15 cellular contexts compared by ENCODE assay signal in the genomic region with DNA sequence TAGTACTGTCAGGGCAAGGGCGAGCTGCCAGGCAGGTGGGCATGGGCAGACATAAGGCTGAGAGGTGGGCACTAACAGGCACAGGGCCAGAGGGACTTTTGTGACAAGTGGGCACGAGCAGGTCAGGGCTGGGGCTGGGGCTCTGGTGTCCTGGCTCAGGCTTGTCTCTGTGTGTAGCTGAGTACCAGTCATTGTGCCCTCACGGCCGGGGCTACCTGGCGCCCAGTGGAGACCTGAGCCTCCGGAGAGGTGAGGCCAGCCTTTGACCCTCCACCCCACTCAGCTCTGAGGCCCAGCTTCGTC. TPM values are rescaled to one million over a fixed set of nuclear protein-coding genes. Genes with fewer than 3 reads are reported as not detected.
DNase-seq lines count a peak whose midpoint lies in the region; ATAC-seq, FAIRE-seq and TF ChIP-seq lines count a peak whose summit lies in the region.
"Had no signal": no experiment of that assay in that cellular context is flagged by ENCODE, and none has a peak within 500 bp of the region (broad histone marks: within the 10 kb centered on the region; RNA-seq: fewer than 3 reads in every experiment).

No MANE protein-coding gene starts in this region.

- H3K9me1 ChIP-seq in K562 (ENCODE audit: control insufficient read depth, insufficient read depth, low read length) = no peaks in the 10 kb centered on the region

- no peak for TF ChIP-seq RAD21 in K562 (CRISPR knock-in tag; conservative IDR thresholded peaks at IDR 0.05 in 1 of 2, IDR thresholded peaks at IDR 0.05 in 1 of 2)

- H3K9ac ChIP-seq in K562 (ENCODE audit: insufficient read depth in 1 of 2, low read depth in 2 of 2, low read length in 2 of 2) = peak overlapping the region in 1 of 2 experiments; percentile 75; a peak in 2 of 4 replicates
- H3K9ac ChIP-seq: BLaER1 had no signal

- peak overlapping the region; percentile 86 for H3K27ac Mint-ChIP-seq in mesothelial cell of epicardium
- peak overlapping the region in 1 of 10 donors; percentile 44 for H3K27ac Mint-ChIP-seq in naive thymus-derived CD8-positive, alpha-beta T cell
- H3K27ac Mint-ChIP-seq: CD8-positive, alpha-beta memory T cell had no signal

- TF ChIP-seq EP300 in K562 (IDR thresholded peaks at IDR 0.05; ENCODE audit: low read length) = no peak

- no peak for TF ChIP-seq POLR2A in K562 (conservative IDR thresholded peaks at IDR 0.05)

- DNase-seq in GM10266 (ENCODE audit: extremely low spot score) = peak; percentile 15
- no peak for DNase-seq in K562 (ENCODE audit: extremely low read depth in 1 of 4, low spot score in 3 of 4)
- DNase-seq in mesothelial cell of epicardium (ENCODE audit: low spot score in 2 of 2, unreplicated experiment in 2 of 2) = no peak
- DNase-seq in NCI-H2107 treated with DMSO at 0.1 percent for 48 hours (lab: John Stamatoyannopoulos, UW; ENCODE audit: unreplicated experiment) = no peak
- no peak for DNase-seq in NCI-H2029 (lab: John Stamatoyannopoulos, UW)
- no peak for DNase-seq in naive thymus-derived CD8-positive, alpha-beta T cell
- DNase-seq: DMS 273 treated with DMSO at 0.1 percent for 48 hours, NCI-H1048, NCI-H1694, NCI-H446, NCI-H748 treated with DMSO at 0.1 percent for 48 hours, SIG-M5 had no signal

- H3K36me3 Mint-ChIP-seq in mesothelial cell of epicardium = peaks cover 45% of the 10 kb centered on the region
- H3K36me3 Mint-ChIP-seq in naive thymus-derived CD8-positive, alpha-beta T cell = peaks cover 0 to 71% (median 14%) of the 10 kb centered on the region in 3 donors

- H3K27me3 ChIP-seq in K562 (ENCODE audit: control insufficient read depth in 2 of 2, insufficient read depth in 2 of 2, low read length in 2 of 2) = no peaks in the 10 kb centered on the region
- H3K27me3 ChIP-seq: BLaER1 had no signal

- intact Hi-C loops in K562 (cut with micrococcal nuclease) = no loop called here

- no peaks in the 10 kb centered on the region for H3K9me3 ChIP-seq in HEK293 (ENCODE audit: control insufficient read depth, insufficient read depth, low read depth, low read length)
- no peaks in the 10 kb centered on the region for H3K9me3 ChIP-seq in K562 (replicated peaks; ENCODE audit: control insufficient read depth, insufficient read depth, low read depth, low read length)
- H3K9me3 ChIP-seq: BLaER1 had no signal

- no peaks in the 10 kb centered on the region for H3K79me2 ChIP-seq in K562 (ENCODE audit: control insufficient read depth, insufficient read depth, low read length)

- H3K4me3 ChIP-seq in HEK293 (ENCODE audit: low read depth, low read length) = no peak overlapping the region
- no peak overlapping the region for H3K4me3 ChIP-seq in K562
- H3K4me3 ChIP-seq: BLaER1 had no signal

- in situ Hi-C loops in K562 (cut with MboI) = no loop called here

- H2AFZ ChIP-seq in K562 (ENCODE audit: low read depth, low read length) = no peak overlapping the region

- peaks cover 19% of the 10 kb centered on the region for H3K4me1 Mint-ChIP-seq in mesothelial cell of epicardium
- peaks cover 0 to 16% (median 2%) of the 10 kb centered on the region in 4 donors for H3K4me1 Mint-ChIP-seq in naive thymus-derived CD8-positive, alpha-beta T cell
- H3K4me1 Mint-ChIP-seq: CD8-positive, alpha-beta memory T cell had no signal

- BruUV-seq in K562 (replicated peaks; lab: Mats Ljungman, UMichigan) = no TSS peak

- no peak for FAIRE-seq in K562 (lab: Jason Lieb, UNC)

- POLR2A ChIA-PET in HEK293 (lab: Yijun Ruan, JAX) (interaction anchor here (1.0 to 5.2 kb wide), 6 partner anchors 10 to 128 kb away, joined by 3 to 61 read pairs (median 8); a partner anchor contains a TSS), K562 (lab: Yijun Ruan, JAX) (interaction anchor here (0.5 to 2.6 kb wide), 3 partner anchors 8 to 176 kb away, joined by 3 to 7 read pairs (median 6); a partner anchor contains a TSS)
- POLR2A ChIA-PET in naive thymus-derived CD8-positive, alpha-beta T cell (lab: Charles Lee) = interaction anchor here (0.7 to 1.6 kb wide), 2 partner anchors 8 to 189 kb away, joined by 3 to 4 read pairs; no protein-coding TSS in a partner anchor

- H3K4me2 ChIP-seq in K562 (ENCODE audit: insufficient read depth, low read length) = no peak overlapping the region
- H3K4me2 ChIP-seq: BLaER1 had no signal

- ATAC-seq in K562 = no peak
- no peak for ATAC-seq in naive thymus-derived CD8-positive, alpha-beta T cell

- H3K9me3 Mint-ChIP-seq in mesothelial cell of epicardium = no peaks in the 10 kb centered on the region
- H3K9me3 Mint-ChIP-seq in naive thymus-derived CD8-positive, alpha-beta T cell = no peaks in the 10 kb centered on the region
- H3K9me3 Mint-ChIP-seq: CD8-positive, alpha-beta memory T cell had no signal

- CTCF ChIA-PET in HEK293 (lab: Yijun Ruan, JAX) (interaction anchor here (0.5 to 11.0 kb wide), 10 partner anchors 12 to 317 kb away, joined by 3 to 236 read pairs (median 6); a partner anchor contains a TSS), K562 (lab: Yijun Ruan, JAX; ENCODE audit: low intra/inter-chr PET ratio) (no interaction called here)

- H3K27ac ChIP-seq in HEK293 (ENCODE audit: extremely low read depth, low read depth, low read length) (no peak overlapping the region), K562 (ENCODE audit: extremely low read depth, low read depth, low read length) (peak overlapping the region; percentile 51; the same call in 1 of the 3 replicates)
- H3K27ac ChIP-seq: BLaER1 had no signal

- H4K20me1 ChIP-seq in K562 (replicated peaks; ENCODE audit: control insufficient read depth, insufficient read depth, low read length) = no peaks in the 10 kb centered on the region

- H3K4me1 ChIP-seq in HEK293 (ENCODE audit: control insufficient read depth, insufficient read depth, low read length) (peaks cover 16% of the 10 kb centered on the region), K562 (replicated peaks in 1 of 2; ENCODE audit: control insufficient read depth in 2 of 2, insufficient read depth in 2 of 2, low read length in 2 of 2) (peaks cover 31 to 48% of the 10 kb centered on the region in 2 experiments)
- H3K4me1 ChIP-seq: BLaER1 had no signal

- no peaks in the 10 kb centered on the region for H3K27me3 Mint-ChIP-seq in mesothelial cell of epicardium (ENCODE audit: low read depth)
- H3K27me3 Mint-ChIP-seq in naive thymus-derived CD8-positive, alpha-beta T cell = no peaks in the 10 kb centered on the region
- H3K27me3 Mint-ChIP-seq: CD8-positive, alpha-beta memory T cell had no signal

- WGBS in K562 (ENCODE audit: insufficient coverage, low coverage, missing lambda C conversion rate) = 74% methylated on average over 3 of the region's 7 CpGs

- H3K36me3 ChIP-seq in HEK293 (ENCODE audit: control insufficient read depth in 2 of 2, insufficient read depth in 1 of 2, low read length in 2 of 2) (peaks cover 18 to 24% of the 10 kb centered on the region in 2 experiments; a peak in 2 of 3 replicates), K562 (ENCODE audit: control insufficient read depth, insufficient read depth, low read length) (peaks cover 70% of the 10 kb centered on the region; the same call in 2 of the 3 replicates)

- TF ChIP-seq CTCF in GM10266 (IDR thresholded peaks at IDR 0.05; ENCODE audit: control insufficient read depth, insufficient read depth, low read depth, missing control alignments) (no peak), HEK293 (tag by site-specific recombination; IDR thresholded peaks at IDR 0.05) (no peak; the same call in 1 of the 2 replicates), K562 (IDR thresholded peaks at IDR 0.05 in 2 of 3, conservative IDR thresholded peaks at IDR 0.05 in 1 of 3; ENCODE audit: insufficient read depth in 2 of 3, low read depth in 1 of 3, low read length in 3 of 3) (no peak), mesothelial cell of epicardium (IDR thresholded peaks at IDR 0.05; ENCODE audit: unreplicated experiment) (no peak)

- H3K4me3 Mint-ChIP-seq in mesothelial cell of epicardium = no peak overlapping the region
- H3K4me3 Mint-ChIP-seq in naive thymus-derived CD8-positive, alpha-beta T cell = no peak overlapping the region

RNA-seq across cellular contexts. Expression of a gene that starts 21.6 kb away (rescaled TPM):
- 209 and 457 TPM in 2 replicates for total RNA-seq in K562 (2011; cell fraction: chromatin; rRNA removed; ENCODE audit: low replicate concordance)
- 301 and 327 TPM in 2 replicates for total RNA-seq in K562 (2011; cell fraction: nucleolus; rRNA removed)
- total RNA-seq in K562 (2011; cell fraction: nucleoplasm; rRNA removed) = 219 and 259 TPM in 2 replicates
- total RNA-seq in K562 (2014; rRNA removed) = 38.7 and 44.5 TPM in 2 replicates
- total RNA-seq in K562 (2014; rRNA removed; fragmentation: Illumina TruSeq; extraction: Trizol) = 6.1 and 9.7 TPM in 2 replicates
- 19.9 and 25.0 TPM in 2 replicates for total RNA-seq in K562 (2015; rRNA removed; fragmentation: Illumina TruSeq; extraction: Trizol)
- 148 and 160 TPM in 2 replicates for total RNA-seq in K562 (2021)
- polyA plus RNA-seq in K562 (2011; rRNA removed) = 34.4 and 64.2 TPM in 2 replicates
- 40.5 and 63.1 TPM in 2 replicates for polyA plus RNA-seq in K562 (2011; cell fraction: cytosol; rRNA removed)
- 400 and 488 TPM in 2 replicates for polyA plus RNA-seq in K562 (2011; cell fraction: nucleus; rRNA removed)
- polyA plus RNA-seq in K562 (2012) = 256 and 263 TPM in 2 replicates
- 31.6 and 65.6 TPM in 2 replicates for polyA plus RNA-seq in K562 (2014; fragmentation: Illumina TruSeq; extraction: Trizol)
- polyA plus RNA-seq in K562 (2014; fragmentation: Nextera tagmentation; extraction: Ambion mirVana) = under 1 TPM; 0.35 to 0.53 TPM
- polyA plus RNA-seq in K562 (2014; rRNA removed) = 108 and 112 TPM in 2 replicates
- 6.8 and 10.0 TPM in 2 replicates for polyA minus RNA-seq in K562 (2011; rRNA and poly(A)+ RNA removed)
- 50.8 and 74.4 TPM in 2 replicates for polyA minus RNA-seq in K562 (2011; cell fraction: cytosol; rRNA and poly(A)+ RNA removed)
- polyA minus RNA-seq in K562 (2011; cell fraction: nucleus; rRNA and poly(A)+ RNA removed) = 47.9 and 57.5 TPM in 2 replicates
- total RNA-seq in mesothelial cell of epicardium = 341 to 364 TPM (median 344 TPM) in 3 replicates
- total RNA-seq in naive thymus-derived CD8-positive, alpha-beta T cell = 100 to 1,000 TPM in 1 of 2 experiments, 10 to 100 TPM in 1; 87.7 to 114 TPM
- polyA plus RNA-seq in naive thymus-derived CD8-positive, alpha-beta T cell = 10 to 100 TPM; 13.4 to 27.4 (median 18.0) TPM

RNA-seq across cellular contexts. Expression of a gene that starts 46.1 kb away (rescaled TPM):
- 33.3 and 146 TPM in 2 replicates for total RNA-seq in K562 (2011; cell fraction: chromatin; rRNA removed; ENCODE audit: low replicate concordance)
- 62.0 and 84.4 TPM in 2 replicates for total RNA-seq in K562 (2011; cell fraction: nucleolus; rRNA removed)
- 39.4 and 65.9 TPM in 2 replicates for total RNA-seq in K562 (2011; cell fraction: nucleoplasm; rRNA removed)
- total RNA-seq in K562 (2014; rRNA removed) = 33.7 and 48.0 TPM in 2 replicates
- 6.6 and 9.6 TPM in 2 replicates for total RNA-seq in K562 (2014; rRNA removed; fragmentation: Illumina TruSeq; extraction: Trizol)
- 17.5 and 22.3 TPM in 2 replicates for total RNA-seq in K562 (2015; rRNA removed; fragmentation: Illumina TruSeq; extraction: Trizol)
- 54.5 and 58.1 TPM in 2 replicates for total RNA-seq in K562 (2021)
- 18.9 and 24.4 TPM in 2 replicates for polyA plus RNA-seq in K562 (2011; rRNA removed)
- polyA plus RNA-seq in K562 (2011; cell fraction: cytosol; rRNA removed) = 34.0 and 79.0 TPM in 2 replicates
- 68.6 and 104 TPM in 2 replicates for polyA plus RNA-seq in K562 (2011; cell fraction: nucleus; rRNA removed)
- 56.1 and 106 TPM in 2 replicates for polyA plus RNA-seq in K562 (2012)
- polyA plus RNA-seq in K562 (2014; fragmentation: Illumina TruSeq; extraction: Trizol) = 33.7 and 42.0 TPM in 2 replicates
- polyA plus RNA-seq in K562 (2014; fragmentation: Nextera tagmentation; extraction: Ambion mirVana) = 1 to 10 TPM; 1.2 to 4.9 TPM
- 34.2 and 40.4 TPM in 2 replicates for polyA plus RNA-seq in K562 (2014; rRNA removed)
- 11.5 and 17.4 TPM in 2 replicates for polyA minus RNA-seq in K562 (2011; rRNA and poly(A)+ RNA removed)
- polyA minus RNA-seq in K562 (2011; cell fraction: cytosol; rRNA and poly(A)+ RNA removed) = 53.0 and 61.0 TPM in 2 replicates
- polyA minus RNA-seq in K562 (2011; cell fraction: nucleus; rRNA and poly(A)+ RNA removed) = 18.8 and 19.9 TPM in 2 replicates
- total RNA-seq in mesothelial cell of epicardium = 60.9 to 65.3 TPM (median 61.6 TPM) in 3 replicates
- total RNA-seq in naive thymus-derived CD8-positive, alpha-beta T cell = 100 to 1,000 TPM; 116 to 122 TPM
- 10 to 100 TPM; 85.3 to 98.9 (median 89.9) TPM for polyA plus RNA-seq in naive thymus-derived CD8-positive, alpha-beta T cell
